ENCODE assay signal across 1 cellular context in genomic region chr16:77236063-77236511, GRCh38.
TF ChIP-seq lines count a peak whose summit lies in the region.

No MANE protein-coding gene starts in this region.

TF ChIP-seq in HepG2, 621 proteins besides CTCF, POLR2A, EP300 and RAD21 (continued from another document and continues in another):
- TF ChIP-seq, protein P1, sequence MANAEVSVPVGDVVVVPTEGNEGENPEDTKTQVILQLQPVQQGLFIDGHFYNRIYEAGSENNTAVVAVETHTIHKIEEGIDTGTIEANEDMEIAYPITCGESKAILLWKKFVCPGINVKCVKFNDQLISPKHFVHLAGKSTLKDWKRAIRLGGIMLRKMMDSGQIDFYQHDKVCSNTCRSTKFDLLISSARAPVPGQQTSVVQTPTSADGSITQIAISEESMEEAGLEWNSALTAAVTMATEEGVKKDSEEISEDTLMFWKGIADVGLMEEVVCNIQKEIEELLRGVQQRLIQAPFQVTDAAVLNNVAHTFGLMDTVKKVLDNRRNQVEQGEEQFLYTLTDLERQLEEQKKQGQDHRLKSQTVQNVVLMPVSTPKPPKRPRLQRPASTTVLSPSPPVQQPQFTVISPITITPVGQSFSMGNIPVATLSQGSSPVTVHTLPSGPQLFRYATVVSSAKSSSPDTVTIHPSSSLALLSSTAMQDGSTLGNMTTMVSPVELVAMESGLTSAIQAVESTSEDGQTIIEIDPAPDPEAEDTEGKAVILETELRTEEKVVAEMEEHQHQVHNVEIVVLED (CRISPR knock-in tag; IDR thresholded peaks at IDR 0.05; ENCODE audit: borderline replicate concordance), result no peak
- no peak for TF ChIP-seq PREB (CRISPR knock-in tag; IDR thresholded peaks at IDR 0.05)
- TF ChIP-seq ZNF781 (CRISPR knock-in tag; IDR thresholded peaks at IDR 0.05; ENCODE audit: borderline replicate concordance, not compliant biosample characterization), result peak; percentile 54
- 0 out of 2 replicates have a peak, but pooled peaks have one; percentile 34 for TF ChIP-seq PPARG (CRISPR knock-in tag; conservative IDR thresholded peaks at IDR 0.05)
- TF ChIP-seq, protein P2, sequence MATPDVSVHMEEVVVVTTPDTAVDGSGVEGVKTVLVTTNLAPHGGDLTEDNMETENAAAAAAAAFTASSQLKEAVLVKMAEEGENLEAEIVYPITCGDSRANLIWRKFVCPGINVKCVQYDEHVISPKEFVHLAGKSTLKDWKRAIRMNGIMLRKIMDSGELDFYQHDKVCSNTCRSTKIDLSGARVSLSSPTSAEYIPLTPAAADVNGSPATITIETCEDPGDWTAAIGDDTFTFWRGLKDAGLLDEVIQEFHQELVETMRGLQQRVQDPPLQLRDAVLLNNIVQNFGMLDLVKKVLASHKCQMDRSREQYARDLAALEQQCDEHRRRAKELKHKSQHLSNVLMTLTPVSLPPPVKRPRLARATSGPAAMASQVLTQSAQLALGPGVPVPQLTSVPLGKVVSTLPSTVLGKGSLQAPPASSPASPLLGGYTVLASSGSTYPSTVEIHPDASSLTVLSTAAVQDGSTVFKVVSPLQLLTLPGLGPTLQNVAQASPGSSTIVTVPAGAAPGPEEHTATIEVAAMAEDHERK (CRISPR knock-in tag; IDR thresholded peaks at IDR 0.05; ENCODE audit: low read depth), result no peak
- TF ChIP-seq GPN1 (CRISPR knock-in tag; IDR thresholded peaks at IDR 0.05; ENCODE audit: borderline replicate concordance), result no peak
- TF ChIP-seq, protein P3, sequence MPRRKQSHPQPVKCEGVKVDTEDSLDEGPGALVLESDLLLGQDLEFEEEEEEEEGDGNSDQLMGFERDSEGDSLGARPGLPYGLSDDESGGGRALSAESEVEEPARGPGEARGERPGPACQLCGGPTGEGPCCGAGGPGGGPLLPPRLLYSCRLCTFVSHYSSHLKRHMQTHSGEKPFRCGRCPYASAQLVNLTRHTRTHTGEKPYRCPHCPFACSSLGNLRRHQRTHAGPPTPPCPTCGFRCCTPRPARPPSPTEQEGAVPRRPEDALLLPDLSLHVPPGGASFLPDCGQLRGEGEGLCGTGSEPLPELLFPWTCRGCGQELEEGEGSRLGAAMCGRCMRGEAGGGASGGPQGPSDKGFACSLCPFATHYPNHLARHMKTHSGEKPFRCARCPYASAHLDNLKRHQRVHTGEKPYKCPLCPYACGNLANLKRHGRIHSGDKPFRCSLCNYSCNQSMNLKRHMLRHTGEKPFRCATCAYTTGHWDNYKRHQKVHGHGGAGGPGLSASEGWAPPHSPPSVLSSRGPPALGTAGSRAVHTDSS (CRISPR knock-in tag; conservative IDR thresholded peaks at IDR 0.05), result no peak
- no peak for TF ChIP-seq TAF1 (CRISPR knock-in tag; IDR thresholded peaks at IDR 0.05)
- TF ChIP-seq ZNF780A (CRISPR knock-in tag; IDR thresholded peaks at IDR 0.05), result no peak
- peak; percentile 10; the same call in 1 of the 2 replicates for TF ChIP-seq ZNF652 (CRISPR knock-in tag; IDR thresholded peaks at IDR 0.05; ENCODE audit: borderline replicate concordance, low read depth)
- TF ChIP-seq ZFP82 (CRISPR knock-in tag; IDR thresholded peaks at IDR 0.05; ENCODE audit: borderline replicate concordance), result no peak
- no peak for TF ChIP-seq CAMTA2 (CRISPR knock-in tag; IDR thresholded peaks at IDR 0.05; ENCODE audit: borderline replicate concordance)
- TF ChIP-seq EHMT2 (IDR thresholded peaks at IDR 0.05; ENCODE audit: borderline replicate concordance, low read depth, low read length), result no peak
- peak; percentile 88 for TF ChIP-seq SALL2 (CRISPR knock-in tag; IDR thresholded peaks at IDR 0.05)
- no peak for TF ChIP-seq TFDP1 (CRISPR knock-in tag; IDR thresholded peaks at IDR 0.05; ENCODE audit: borderline replicate concordance)
- TF ChIP-seq ZNF230 (CRISPR knock-in tag; IDR thresholded peaks at IDR 0.05), result peak; percentile 92
- no peak for TF ChIP-seq ZNF33A (CRISPR knock-in tag; IDR thresholded peaks at IDR 0.05; ENCODE audit: borderline replicate concordance)
- TF ChIP-seq ZNF891 (CRISPR knock-in tag; IDR thresholded peaks at IDR 0.05), result peak; percentile 56; the same call in 1 of the 2 replicates
- no peak for TF ChIP-seq PRMT3 (CRISPR knock-in tag; IDR thresholded peaks at IDR 0.05; ENCODE audit: borderline replicate concordance, low read depth)
- peak; percentile 44; the same call in 1 of the 2 replicates for TF ChIP-seq MTF2 (CRISPR knock-in tag; IDR thresholded peaks at IDR 0.05; ENCODE audit: borderline replicate concordance)
- TF ChIP-seq THYN1 (CRISPR knock-in tag; IDR thresholded peaks at IDR 0.05; ENCODE audit: borderline replicate concordance, low read depth), result no peak
- TF ChIP-seq MATR3 (CRISPR knock-in tag; IDR thresholded peaks at IDR 0.05), result no peak
- peak; percentile 50; the same call in 1 of the 2 replicates for TF ChIP-seq ZSCAN5A (CRISPR knock-in tag; IDR thresholded peaks at IDR 0.05; ENCODE audit: borderline replicate concordance)
- peak; percentile 35; the same call in 1 of the 2 replicates for TF ChIP-seq UBTF (CRISPR knock-in tag; IDR thresholded peaks at IDR 0.05)
- no peak for TF ChIP-seq ZNF709 (CRISPR knock-in tag; IDR thresholded peaks at IDR 0.05)
- peak; percentile 77 for TF ChIP-seq ZFP36 (IDR thresholded peaks at IDR 0.05; ENCODE audit: borderline replicate concordance, low read depth, low read length, partially characterized antibody)
- no peak for TF ChIP-seq ZNF367 (CRISPR knock-in tag; IDR thresholded peaks at IDR 0.05; ENCODE audit: borderline replicate concordance)
- TF ChIP-seq, protein P4, sequence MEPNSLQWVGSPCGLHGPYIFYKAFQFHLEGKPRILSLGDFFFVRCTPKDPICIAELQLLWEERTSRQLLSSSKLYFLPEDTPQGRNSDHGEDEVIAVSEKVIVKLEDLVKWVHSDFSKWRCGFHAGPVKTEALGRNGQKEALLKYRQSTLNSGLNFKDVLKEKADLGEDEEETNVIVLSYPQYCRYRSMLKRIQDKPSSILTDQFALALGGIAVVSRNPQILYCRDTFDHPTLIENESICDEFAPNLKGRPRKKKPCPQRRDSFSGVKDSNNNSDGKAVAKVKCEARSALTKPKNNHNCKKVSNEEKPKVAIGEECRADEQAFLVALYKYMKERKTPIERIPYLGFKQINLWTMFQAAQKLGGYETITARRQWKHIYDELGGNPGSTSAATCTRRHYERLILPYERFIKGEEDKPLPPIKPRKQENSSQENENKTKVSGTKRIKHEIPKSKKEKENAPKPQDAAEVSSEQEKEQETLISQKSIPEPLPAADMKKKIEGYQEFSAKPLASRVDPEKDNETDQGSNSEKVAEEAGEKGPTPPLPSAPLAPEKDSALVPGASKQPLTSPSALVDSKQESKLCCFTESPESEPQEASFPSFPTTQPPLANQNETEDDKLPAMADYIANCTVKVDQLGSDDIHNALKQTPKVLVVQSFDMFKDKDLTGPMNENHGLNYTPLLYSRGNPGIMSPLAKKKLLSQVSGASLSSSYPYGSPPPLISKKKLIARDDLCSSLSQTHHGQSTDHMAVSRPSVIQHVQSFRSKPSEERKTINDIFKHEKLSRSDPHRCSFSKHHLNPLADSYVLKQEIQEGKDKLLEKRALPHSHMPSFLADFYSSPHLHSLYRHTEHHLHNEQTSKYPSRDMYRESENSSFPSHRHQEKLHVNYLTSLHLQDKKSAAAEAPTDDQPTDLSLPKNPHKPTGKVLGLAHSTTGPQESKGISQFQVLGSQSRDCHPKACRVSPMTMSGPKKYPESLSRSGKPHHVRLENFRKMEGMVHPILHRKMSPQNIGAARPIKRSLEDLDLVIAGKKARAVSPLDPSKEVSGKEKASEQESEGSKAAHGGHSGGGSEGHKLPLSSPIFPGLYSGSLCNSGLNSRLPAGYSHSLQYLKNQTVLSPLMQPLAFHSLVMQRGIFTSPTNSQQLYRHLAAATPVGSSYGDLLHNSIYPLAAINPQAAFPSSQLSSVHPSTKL (CRISPR knock-in tag; IDR thresholded peaks at IDR 0.05), result peak; percentile 61
- TF ChIP-seq ZSCAN21 (CRISPR knock-in tag; IDR thresholded peaks at IDR 0.05; ENCODE audit: borderline replicate concordance), result no peak; the same call in 1 of the 2 replicates
- no peak for TF ChIP-seq BCLAF1 (IDR thresholded peaks at IDR 0.05)
- no peak for TF ChIP-seq GTF2F1 (IDR thresholded peaks at IDR 0.05; ENCODE audit: low read length)
- peak; percentile 49; the same call in 1 of the 2 replicates for TF ChIP-seq SPEN (CRISPR knock-in tag; IDR thresholded peaks at IDR 0.05; ENCODE audit: low read depth)
- no peak for TF ChIP-seq CCAR2 (optimal IDR thresholded peaks at IDR 0.05; ENCODE audit: low read depth, low read length)
- TF ChIP-seq HNRNPL (IDR thresholded peaks at IDR 0.05; ENCODE audit: low read depth, low read length), result no peak
- no peak for TF ChIP-seq ZNF510 (CRISPR knock-in tag; IDR thresholded peaks at IDR 0.05; ENCODE audit: low read depth)
- peak; percentile 92 for TF ChIP-seq ZNF205 (CRISPR knock-in tag; IDR thresholded peaks at IDR 0.05)
- no peak for TF ChIP-seq PHF8 (CRISPR knock-in tag; IDR thresholded peaks at IDR 0.05)
- TF ChIP-seq, protein P5, sequence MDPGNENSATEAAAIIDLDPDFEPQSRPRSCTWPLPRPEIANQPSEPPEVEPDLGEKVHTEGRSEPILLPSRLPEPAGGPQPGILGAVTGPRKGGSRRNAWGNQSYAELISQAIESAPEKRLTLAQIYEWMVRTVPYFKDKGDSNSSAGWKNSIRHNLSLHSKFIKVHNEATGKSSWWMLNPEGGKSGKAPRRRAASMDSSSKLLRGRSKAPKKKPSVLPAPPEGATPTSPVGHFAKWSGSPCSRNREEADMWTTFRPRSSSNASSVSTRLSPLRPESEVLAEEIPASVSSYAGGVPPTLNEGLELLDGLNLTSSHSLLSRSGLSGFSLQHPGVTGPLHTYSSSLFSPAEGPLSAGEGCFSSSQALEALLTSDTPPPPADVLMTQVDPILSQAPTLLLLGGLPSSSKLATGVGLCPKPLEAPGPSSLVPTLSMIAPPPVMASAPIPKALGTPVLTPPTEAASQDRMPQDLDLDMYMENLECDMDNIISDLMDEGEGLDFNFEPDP (CRISPR knock-in tag; conservative IDR thresholded peaks at IDR 0.05), result no peak
